23 cellular contexts compared by ENCODE assay signal in the genomic region with DNA sequence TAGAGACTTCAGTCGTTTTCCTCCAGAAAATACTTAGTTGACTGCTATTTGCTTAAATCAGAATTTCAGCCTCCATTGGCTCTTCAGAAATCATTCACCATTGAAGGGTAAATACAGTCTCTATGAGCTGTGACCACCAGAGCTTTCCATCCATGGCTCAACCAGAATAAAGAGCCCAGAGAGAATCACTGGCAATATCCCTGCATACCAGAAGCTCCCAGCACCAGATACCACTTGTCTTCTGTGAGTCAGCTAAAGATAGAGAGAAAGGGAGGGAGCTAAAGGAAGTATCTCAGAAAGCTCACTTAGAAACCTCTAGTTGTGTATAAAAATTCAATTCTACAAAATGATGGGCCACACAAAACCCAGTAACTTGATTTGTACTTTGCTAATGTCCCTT.
DNase-seq lines count a peak whose midpoint lies in the region; ATAC-seq and TF ChIP-seq lines count a peak whose summit lies in the region.
"Had no signal": no experiment of that assay in that cellular context is flagged by ENCODE, and none has a peak within 500 bp of the region (broad histone marks: within the 10 kb centered on the region; RNA-seq: fewer than 3 reads in every experiment).

No MANE protein-coding gene starts in this region.

- H3K4me3 ChIP-seq in right cardiac atrium (ENCODE audit: low read length) (no peak overlapping the region), astrocyte of the spinal cord (ENCODE audit: low read depth, low read length) (no peak overlapping the region)
- H3K4me3 ChIP-seq: BLaER1, K562, SJCRH30, upper lobe of right lung had no signal

- in situ Hi-C loops in astrocyte of the spinal cord (cut with HindIII; ENCODE audit: low sequenced_read_pairs): no loop called here

- H3K9me3 ChIP-seq in right cardiac atrium (ENCODE audit: control insufficient read depth, low read length): no peaks in the 10 kb centered on the region
- H3K9me3 ChIP-seq: BLaER1, neutrophil, SJCRH30, upper lobe of right lung had no signal

- H3K27me3 ChIP-seq in right cardiac atrium (ENCODE audit: control insufficient read depth, insufficient read depth): no peaks in the 10 kb centered on the region
- H3K27me3 ChIP-seq: BLaER1, neutrophil, SJCRH30 had no signal

- TF ChIP-seq CTCF in astrocyte of the spinal cord (IDR thresholded peaks at IDR 0.05; ENCODE audit: low read depth, low read length): no peak

- H3K4me1 ChIP-seq in right cardiac atrium (ENCODE audit: control insufficient read depth, insufficient read depth, low read length): no peaks in the 10 kb centered on the region
- H3K4me1 ChIP-seq: BLaER1, SJCRH30, upper lobe of right lung had no signal

- 57% methylated on average over 1 of the region's 1 CpG for WGBS in right cardiac atrium

- ATAC-seq in left cardiac atrium: peak; percentile 38 to 92
- no peak for ATAC-seq in right cardiac atrium
- no peak for ATAC-seq in GM21529 (IDR thresholded peaks at IDR 0.05; ENCODE audit: unreplicated experiment)
- ATAC-seq: K562, left ventricle myocardium superior, T-helper 17 cell, upper lobe of right lung had no signal

- intact Hi-C loops in left cardiac atrium (cut with DNase I): no loop called here
- intact Hi-C loops in right cardiac atrium (cut with DNase I): no loop called here

- no peak overlapping the region for H3K27ac ChIP-seq in right cardiac atrium (ENCODE audit: low read length)
- H3K27ac ChIP-seq: 22Rv1, BLaER1, neutrophil, SJCRH30, upper lobe of right lung, WERI-Rb-1 had no signal

- no peak for DNase-seq in left cardiac atrium
- no peak for DNase-seq in right cardiac atrium
- peak; percentile 15 for DNase-seq in astrocyte of the spinal cord (ENCODE audit: low read depth, low spot score)
- peak; percentile 4 for DNase-seq in kidney glomerular epithelial cell (lab: John Stamatoyannopoulos, UW)
- DNase-seq in MV-4-11 (lab: John Stamatoyannopoulos, UW): no peak
- DNase-seq in SIG-M5 treated with dmso at 0.1 percent for 504 hours (lab: John Stamatoyannopoulos, UW; ENCODE audit: unreplicated experiment): no peak
- no peak for DNase-seq in NCI-H69 (lab: John Stamatoyannopoulos, UW)
- DNase-seq: activated CD8-positive, alpha-beta memory T cell treated with anti-CD3 and anti-CD28 coated beads, Interleukin-2, amount 50 U/mL, for 48 hours; activated effector memory CD4-positive, alpha-beta T cell treated with Interleukin-2 at 50 U/mL for 16 hours; effector CD4-positive, alpha-beta T cell; glutamatergic neuron; left ventricle myocardium superior; NCI-H1694 treated with DMSO at 0.1 percent for 48 hours; SJCRH30; stimulated activated CD8-positive, alpha-beta memory T cell treated with anti-CD3 and anti-CD28 coated beads, Interleukin-4, amount 100 ng/mL, for 48 hours; T-helper 17 cell; upper lobe of right lung; WERI-Rb-1 had no signal

Comparison
In these comparisons a context has a peak if more than half of its experiments do, and no peak if none do; other contexts are left out.
1. ATAC-seq: peak in left cardiac atrium (2 of 2); none in right cardiac atrium (0 of 2) and GM21529 (single experiment).
2. DNase-seq: peak in astrocyte of the spinal cord (single experiment) and kidney glomerular epithelial cell (single experiment); none in left cardiac atrium (single experiment), right cardiac atrium (0 of 3), MV-4-11 (single experiment), SIG-M5 treated with dmso at 0.1 percent for 504 hours (single experiment) and NCI-H69 (single experiment).